In genomic region chr10:62545667-62546066, GRCh38 we compare ENCODE assay signal across 14 cellular contexts.
A peak's percentile ranks its signal among the peaks of the same experiment; 100 is the strongest.
DNase-seq lines count a peak whose midpoint lies in the region; ATAC-seq and TF ChIP-seq lines count a peak whose summit lies in the region.
"Had no signal": no experiment of that assay in that cellular context is flagged by ENCODE, and none has a peak within 500 bp of the region (broad histone marks: within the 10 kb centered on the region; RNA-seq: fewer than 3 reads in every experiment).

No MANE protein-coding gene starts in this region.

- no peak for TF ChIP-seq POLR2A in suprapubic skin (IDR thresholded peaks at IDR 0.05)

- H3K27me3 Mint-ChIP-seq in neural progenitor cell (ENCODE audit: insufficient read depth, low read depth): peaks cover 2% of the 10 kb centered on the region

- H3K4me1 ChIP-seq in adipocyte (ENCODE audit: control insufficient read depth, insufficient read depth, low read length) (peaks cover 22% of the 10 kb centered on the region), suprapubic skin (peaks cover 14% of the 10 kb centered on the region), neural progenitor cell (peaks cover 8% of the 10 kb centered on the region)

- peaks cover 6% of the 10 kb centered on the region for H3K4me1 Mint-ChIP-seq in neural progenitor cell
- H3K4me1 Mint-ChIP-seq: activated CD4-positive, alpha-beta memory T cell treated with anti-CD3 and anti-CD28 coated beads, Interleukin-2, amount 10 ng/mL, durations not matched to agents 7 days and 5 days had no signal

- H3K27ac Mint-ChIP-seq in neural progenitor cell: no peak overlapping the region
- H3K27ac Mint-ChIP-seq: activated CD4-positive, alpha-beta memory T cell treated with anti-CD3 and anti-CD28 coated beads, Interleukin-2, amount 10 ng/mL, durations not matched to agents 7 days and 5 days had no signal

- H4K20me1 ChIP-seq in neural progenitor cell (ENCODE audit: low read depth): no peaks in the 10 kb centered on the region

- no peaks in the 10 kb centered on the region for H3K79me2 ChIP-seq in neural progenitor cell (ENCODE audit: low read depth)

- H3K36me3 ChIP-seq in adipocyte (ENCODE audit: control insufficient read depth, insufficient read depth, low read length, severe bottlenecking): no peaks in the 10 kb centered on the region
- H3K36me3 ChIP-seq in suprapubic skin: no peaks in the 10 kb centered on the region
- H3K36me3 ChIP-seq in neural progenitor cell: no peaks in the 10 kb centered on the region

- H3K9me3 ChIP-seq in adipocyte (ENCODE audit: control insufficient read depth, low read length) (no peaks in the 10 kb centered on the region), suprapubic skin (no peaks in the 10 kb centered on the region), neural progenitor cell (ENCODE audit: low read depth) (no peaks in the 10 kb centered on the region)

- H3K27ac ChIP-seq in suprapubic skin (peak overlapping the region; percentile 41), neural progenitor cell (no peak overlapping the region)

- no peak overlapping the region for H3K4me3 Mint-ChIP-seq in neural progenitor cell
- H3K4me3 Mint-ChIP-seq: activated CD4-positive, alpha-beta memory T cell treated with anti-CD3 and anti-CD28 coated beads, Interleukin-2, amount 10 ng/mL, durations not matched to agents 7 days and 5 days had no signal

- peak; percentile 74 for DNase-seq in HS-5 (ENCODE audit: low read depth)
- DNase-seq in adipocyte (ENCODE audit: low read depth): peak; percentile 50
- peak; percentile 28 for DNase-seq in left ventricle myocardium superior
- DNase-seq in suprapubic skin (ENCODE audit: low spot score in 2 of 2): no peak
- no peak for DNase-seq in NCI-H526 treated with DMSO at 0.1 percent for 48 hours (lab: John Stamatoyannopoulos, UW)
- no peak for DNase-seq in neural progenitor cell (ENCODE audit: low spot score)
- no peak for DNase-seq in UCSD-AML1 (lab: John Stamatoyannopoulos, UW; ENCODE audit: unreplicated experiment)
- DNase-seq: activated CD4-positive, alpha-beta memory T cell treated with anti-CD3 and anti-CD28 coated beads, Interleukin-2, amount 10 ng/mL, durations not matched to agents 7 days and 5 days; activated naive CD4-positive, alpha-beta T cell treated with anti-CD3 and anti-CD28 coated beads, Interleukin-2, amount 50 U/mL, for 16 hours; DMS53; effector CD8-positive, alpha-beta T cell; NCI-H1092; SW 1271 had no signal

- no peaks in the 10 kb centered on the region for H3K36me3 Mint-ChIP-seq in neural progenitor cell

- TF ChIP-seq EP300 in suprapubic skin (IDR thresholded peaks at IDR 0.05): no peak

- WGBS in suprapubic skin: 44% methylated on average over 2 of the region's 2 CpGs

- TF ChIP-seq CTCF in suprapubic skin (IDR thresholded peaks at IDR 0.05): no peak
- no peak for TF ChIP-seq CTCF in neural progenitor cell (IDR thresholded peaks at IDR 0.05)

- no peaks in the 10 kb centered on the region for H3K9me3 Mint-ChIP-seq in neural progenitor cell

- no peak overlapping the region for H2AFZ ChIP-seq in neural progenitor cell (replicated peaks)

- intact Hi-C loops in left ventricle myocardium superior (cut with micrococcal nuclease): no loop called here

- ATAC-seq in left ventricle myocardium superior (peak; percentile 95), GM18498 (IDR thresholded peaks at IDR 0.05; ENCODE audit: unreplicated experiment) (no peak)

- no peaks in the 10 kb centered on the region for H3F3A ChIP-seq in neural progenitor cell (ENCODE audit: low read depth)

- no peak overlapping the region for H3K4me2 ChIP-seq in neural progenitor cell

- H3K27me3 ChIP-seq in adipocyte (replicated peaks; ENCODE audit: control insufficient read depth, insufficient read depth, low read length) (no peaks in the 10 kb centered on the region), suprapubic skin (no peaks in the 10 kb centered on the region), neural progenitor cell (no peaks in the 10 kb centered on the region)

- H3K4me3 ChIP-seq in adipocyte (ENCODE audit: low read length) (peak overlapping the region; percentile 36), suprapubic skin (no peak overlapping the region), neural progenitor cell (no peak overlapping the region)

- H3K9ac ChIP-seq in adipocyte (ENCODE audit: low read length) (no peak overlapping the region), neural progenitor cell (no peak overlapping the region)

Comparison
In these comparisons a context has a peak if more than half of its experiments do, and no peak if none do; other contexts are left out.
1. DNase-seq: peak in HS-5 (single experiment), adipocyte (single experiment) and left ventricle myocardium superior (single experiment); none in suprapubic skin (0 of 2), NCI-H526 treated with DMSO at 0.1 percent for 48 hours (single experiment), neural progenitor cell (single experiment) and UCSD-AML1 (single experiment).